ENCODE assay signal across 8 cellular contexts in the genomic region with DNA sequence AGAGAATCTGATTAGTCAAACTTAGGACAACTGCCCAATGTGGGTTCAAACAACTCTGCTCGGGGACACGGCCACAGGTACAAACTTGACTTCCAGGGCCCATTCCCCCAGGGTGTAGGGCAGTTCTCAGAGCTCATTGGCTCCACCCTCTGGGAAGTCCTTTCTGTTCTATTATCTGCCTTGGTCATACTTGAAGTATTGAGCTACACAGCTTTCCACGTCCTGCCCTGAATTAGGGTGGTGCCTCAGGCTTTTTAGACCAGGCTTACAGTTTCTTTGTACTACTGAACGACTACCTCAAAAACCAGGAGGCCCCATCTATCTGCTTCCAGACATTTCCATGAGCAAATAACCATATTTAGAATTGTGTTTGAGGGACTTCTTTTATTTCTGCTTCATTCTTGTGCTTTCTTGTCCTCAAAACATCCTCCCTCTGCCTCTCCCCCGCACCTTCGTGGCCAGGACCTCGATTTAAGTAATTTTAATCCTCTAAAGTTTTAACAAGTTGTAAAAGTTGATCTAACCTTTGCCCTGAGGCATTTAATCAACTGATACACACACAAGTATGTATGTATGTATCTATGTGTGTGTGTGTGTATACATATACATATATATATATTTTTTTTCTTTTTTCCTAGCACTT.
DNase-seq lines count a peak whose midpoint lies in the region; ATAC-seq and TF ChIP-seq lines count a peak whose summit lies in the region.

No MANE protein-coding gene starts in this region.

- H2BK15ac ChIP-seq in mesenchymal stem cell (ENCODE audit: low read depth, poor library complexity, severe bottlenecking), result no peak overlapping the region

- WGBS in mesenchymal stem cell, result 81% methylated on average over 3 of the region's 7 CpGs

- H3K4me1 ChIP-seq in Peyer's patch (peaks cover 0 to 11% (median 2%) of the 10 kb centered on the region in 4 donors), mesenchymal stem cell (ENCODE audit: control insufficient read depth, insufficient read depth, low read depth, low read length) (no peaks in the 10 kb centered on the region)

- peak overlapping the region in 2 of 4 donors; percentile 0 to 25 for H3K4me3 ChIP-seq in Peyer's patch
- H3K4me3 ChIP-seq in mesenchymal stem cell (ENCODE audit: insufficient read depth in 1 of 2, low read depth in 1 of 2, low read length in 2 of 2), result no peak overlapping the region

- H3K4me2 ChIP-seq in mesenchymal stem cell (ENCODE audit: low read length, poor library complexity, severe bottlenecking), result no peak overlapping the region

- H3K18ac ChIP-seq in mesenchymal stem cell (ENCODE audit: low read depth in 1 of 2, low read length in 2 of 2), result peak overlapping the region in 1 of 2 experiments; percentile 62

- H3K23ac ChIP-seq in mesenchymal stem cell (ENCODE audit: low read length in 2 of 2), result no peak overlapping the region

- no peaks in the 10 kb centered on the region for H3K27me3 Mint-ChIP-seq in activated naive CD8-positive, alpha-beta T cell treated with anti-CD3 and anti-CD28 coated beads, Interleukin-2, amount 10 ng/mL, durations not matched to agents 7 days and 5 days

- DNase-seq in Peyer's patch (peak in 2 of 3 donors; percentile 70 to 77), mesenchymal stem cell (peak; percentile 10), NCI-H345 treated with DMSO at 0.1 percent for 48 hours (lab: John Stamatoyannopoulos, UW; ENCODE audit: unreplicated experiment) (no peak), NCI-H2196 treated with DMSO at 0.1 percent for 48 hours (lab: John Stamatoyannopoulos, UW; ENCODE audit: unreplicated experiment) (no peak), hepatic stellate cell (ENCODE audit: low spot score) (no peak)
- DNase-seq in activated naive CD8-positive, alpha-beta T cell treated with anti-CD3 and anti-CD28 coated beads, Interleukin-2, amount 10 ng/mL, durations not matched to agents 7 days and 5 days, result peak; percentile 65

- no peak overlapping the region for H2AFZ ChIP-seq in mesenchymal stem cell (ENCODE audit: low read depth, low read length)

- no peak overlapping the region for H3K9ac ChIP-seq in mesenchymal stem cell (ENCODE audit: low read length)

- no peak overlapping the region for H3K4ac ChIP-seq in mesenchymal stem cell (ENCODE audit: low read depth in 1 of 2, low read length in 2 of 2)

- H3K36me3 Mint-ChIP-seq in activated naive CD8-positive, alpha-beta T cell treated with anti-CD3 and anti-CD28 coated beads, Interleukin-2, amount 10 ng/mL, durations not matched to agents 7 days and 5 days, result peaks cover 17% of the 10 kb centered on the region

- H3K9me3 ChIP-seq in Peyer's patch, result no peaks in the 10 kb centered on the region
- no peaks in the 10 kb centered on the region for H3K9me3 ChIP-seq in mesenchymal stem cell (ENCODE audit: control insufficient read depth, low read length)

- no peak for TF ChIP-seq POLR2A in Peyer's patch (IDR thresholded peaks at IDR 0.05)

- peak overlapping the region; percentile 62 to 84 (median 77) for H3K27ac ChIP-seq in Peyer's patch
- H3K27ac ChIP-seq in mesenchymal stem cell (ENCODE audit: low read length, poor library complexity, severe bottlenecking), result no peak overlapping the region

- peak overlapping the region; percentile 50 for H4K91ac ChIP-seq in mesenchymal stem cell (ENCODE audit: low read length)

- H3K27me3 ChIP-seq in Peyer's patch (no peaks in the 10 kb centered on the region), mesenchymal stem cell (ENCODE audit: control insufficient read depth in 1 of 2, insufficient read depth in 1 of 2, low read length in 2 of 2) (no peaks in the 10 kb centered on the region)

- ATAC-seq in GM18519 (IDR thresholded peaks at IDR 0.05; ENCODE audit: low FRiP score, unreplicated experiment) (peak; percentile 60), HG02763 (IDR thresholded peaks at IDR 0.05; ENCODE audit: unreplicated experiment) (peak; percentile 73)
- ATAC-seq in activated naive CD8-positive, alpha-beta T cell treated with anti-CD3 and anti-CD28 coated beads, Interleukin-2, amount 10 ng/mL, durations not matched to agents 7 days and 5 days (ENCODE audit: low read depth), result peak; percentile 83

- H3K36me3 ChIP-seq in Peyer's patch (no peaks in the 10 kb centered on the region), mesenchymal stem cell (ENCODE audit: control insufficient read depth in 1 of 2, insufficient read depth in 2 of 2, low read depth in 1 of 2, low read length in 2 of 2) (no peaks in the 10 kb centered on the region)

- POLR2A ChIA-PET in activated naive CD8-positive, alpha-beta T cell treated with anti-CD3 and anti-CD28 coated beads, Interleukin-2, amount 10 ng/mL, durations not matched to agents 7 days and 5 days (lab: Charles Lee), result interaction anchor here (0.5 to 4.8 kb wide), 14 partner anchors 9 to 1855 kb away, joined by 3 to 32 read pairs (median 8); no protein-coding TSS in a partner anchor

- no peaks in the 10 kb centered on the region for H3K79me1 ChIP-seq in mesenchymal stem cell (replicated peaks; ENCODE audit: low read length, poor library complexity, severe bottlenecking)

- H2BK12ac ChIP-seq in mesenchymal stem cell (ENCODE audit: low read length in 2 of 2), result no peak overlapping the region

- no peak overlapping the region for H3K14ac ChIP-seq in mesenchymal stem cell (ENCODE audit: low read length in 2 of 2)

- H2BK5ac ChIP-seq in mesenchymal stem cell (ENCODE audit: low read depth, low read length, poor library complexity, severe bottlenecking), result no peak overlapping the region

- H3K4me1 Mint-ChIP-seq in activated naive CD8-positive, alpha-beta T cell treated with anti-CD3 and anti-CD28 coated beads, Interleukin-2, amount 10 ng/mL, durations not matched to agents 7 days and 5 days, result peaks cover 44% of the 10 kb centered on the region

- H4K8ac ChIP-seq in mesenchymal stem cell (ENCODE audit: low read length), result peak overlapping the region; percentile 77

- H3K4me3 Mint-ChIP-seq in activated naive CD8-positive, alpha-beta T cell treated with anti-CD3 and anti-CD28 coated beads, Interleukin-2, amount 10 ng/mL, durations not matched to agents 7 days and 5 days, result peak overlapping the region; percentile 83

- peak overlapping the region; percentile 34 for H2BK120ac ChIP-seq in mesenchymal stem cell (ENCODE audit: low read depth, low read length)

- TF ChIP-seq CTCF in Peyer's patch (IDR thresholded peaks at IDR 0.05), result no peak

- H2AK5ac ChIP-seq in mesenchymal stem cell (ENCODE audit: low read length, severe bottlenecking), result no peak overlapping the region

- peaks cover 5% of the 10 kb centered on the region for H3K9me3 Mint-ChIP-seq in activated naive CD8-positive, alpha-beta T cell treated with anti-CD3 and anti-CD28 coated beads, Interleukin-2, amount 10 ng/mL, durations not matched to agents 7 days and 5 days

- peak overlapping the region; percentile 95 for H3K27ac Mint-ChIP-seq in activated naive CD8-positive, alpha-beta T cell treated with anti-CD3 and anti-CD28 coated beads, Interleukin-2, amount 10 ng/mL, durations not matched to agents 7 days and 5 days

Comparison
In these comparisons a context has a peak if more than half of its experiments do, and no peak if none do; other contexts are left out.
1. DNase-seq: peak in Peyer's patch (2 of 3), activated naive CD8-positive, alpha-beta T cell treated with anti-CD3 and anti-CD28 coated beads, Interleukin-2, amount 10 ng/mL, durations not matched to agents 7 days and 5 days (single experiment) and mesenchymal stem cell (single experiment); none in NCI-H345 treated with DMSO at 0.1 percent for 48 hours (single experiment), NCI-H2196 treated with DMSO at 0.1 percent for 48 hours (single experiment) and hepatic stellate cell (single experiment).
2. Peak in every context shown above with its lines, with median percentiles within 50 percentile points of each other: ATAC-seq.